ENCODE assay signal across 9 cellular contexts in genomic region chr16:81403601-81404391, GRCh38. TPM values are rescaled to one million over a fixed set of nuclear protein-coding genes. Genes with fewer than 3 reads are reported as not detected.
DNase-seq lines count a peak whose midpoint lies in the region; FAIRE-seq and TF ChIP-seq lines count a peak whose summit lies in the region.
"Had no signal": no experiment of that assay in that cellular context is flagged by ENCODE, and none has a peak within 500 bp of the region (broad histone marks: within the 10 kb centered on the region; RNA-seq: fewer than 3 reads in every experiment).

No MANE protein-coding gene starts in this region.

- no peaks in the 10 kb centered on the region for H3K27me3 Mint-ChIP-seq in osteocyte (ENCODE audit: unreplicated experiment)

- H3K4me1 ChIP-seq in GM23248 (ENCODE audit: insufficient read depth) = 0 out of 2 replicates have a peak, but pooled peaks cover 9% of the 10 kb centered on the region
- peaks cover 6% of the 10 kb centered on the region for H3K4me1 ChIP-seq in testis

- no peak overlapping the region for H3K27ac Mint-ChIP-seq in osteocyte (ENCODE audit: unreplicated experiment)

- H4K20me1 ChIP-seq in GM23248 (ENCODE audit: insufficient read depth) = no peaks in the 10 kb centered on the region

- no peak for TF ChIP-seq POLR2A in testis (IDR thresholded peaks at IDR 0.05)

- H3K4me2 ChIP-seq in GM23248 (ENCODE audit: unreplicated experiment) = peak overlapping the region; percentile 69

- in situ Hi-C loops in GM23248 (cut with MboI) = loop anchor here (10.0 kb wide), 1 partner anchor 321 kb away; no protein-coding TSS in a partner anchor

- intact Hi-C loops in testis (cut with DNase I; ENCODE audit: low total_unique reads) = loop anchor here (10.0 kb wide), 2 partner anchors 211 to 291 kb away; no protein-coding TSS in a partner anchor

- no peak overlapping the region for H2AFZ ChIP-seq in GM23248

- FAIRE-seq in D721Med (lab: Jason Lieb, UNC) = no peak
- FAIRE-seq: endometrium had no signal

- no peaks in the 10 kb centered on the region for H3K9me3 Mint-ChIP-seq in osteocyte (ENCODE audit: unreplicated experiment)

- no peaks in the 10 kb centered on the region for H3K79me2 ChIP-seq in GM23248 (ENCODE audit: insufficient read depth)

- H3K36me3 Mint-ChIP-seq in osteocyte (ENCODE audit: unreplicated experiment) = no peaks in the 10 kb centered on the region

- no peaks in the 10 kb centered on the region for H3K27me3 ChIP-seq in GM23248 (replicated peaks; ENCODE audit: insufficient read depth)
- H3K27me3 ChIP-seq in testis = no peaks in the 10 kb centered on the region

- 26 to 30% methylated on average over 35 to 37 of the region's 37 CpGs for WGBS in GM23248 (ENCODE audit: low coverage in 1 of 2, low lambda C conversion rate in 2 of 2, missing lambda C conversion rate in 2 of 2), 2 experiments
- WGBS in testis, 2 donors = 14 to 17% methylated on average over 26 to 37 of the region's 37 CpGs

- no peak overlapping the region for H3K9ac ChIP-seq in GM23248

- no peak overlapping the region for H3K4me3 Mint-ChIP-seq in osteocyte (ENCODE audit: unreplicated experiment)

- H3K4me3 ChIP-seq in GM23248 (peak overlapping the region; percentile 56; the same call in 1 of the 2 replicates), testis (peak overlapping the region in 1 of 2 donors; percentile 48)

- no peaks in the 10 kb centered on the region for H3K36me3 ChIP-seq in GM23248 (ENCODE audit: low read depth)
- H3K36me3 ChIP-seq in testis (ENCODE audit: low read depth, missing control alignments) = no peaks in the 10 kb centered on the region

- H3K9me2 ChIP-seq in GM23248 (ENCODE audit: insufficient read depth) = no peaks in the 10 kb centered on the region

- peaks cover 16% of the 10 kb centered on the region for H3F3A ChIP-seq in GM23248 (ENCODE audit: insufficient read depth)

- TF ChIP-seq CTCF in D721Med (IDR thresholded peaks at IDR 0.05; ENCODE audit: insufficient read depth, missing control alignments) (peak; percentile 91), osteocyte (IDR thresholded peaks at IDR 0.05) (peak; percentile 99), testis (IDR thresholded peaks at IDR 0.05) (peak; percentile 78 to 96 (median 89))

- peak; percentile 50 for DNase-seq in D721Med (ENCODE audit: insufficient read length, low spot score)
- peak; percentile 85 for DNase-seq in GM23248
- peak; percentile 83 for DNase-seq in M059J (ENCODE audit: low read depth)
- peak; percentile 86 for DNase-seq in SK-N-DZ (ENCODE audit: low spot score)
- peak; percentile 71 to 78 (median 76) for DNase-seq in activated naive CD4-positive, alpha-beta T cell (lab: John Stamatoyannopoulos, UW)
- DNase-seq in glomerular visceral epithelial cell (ENCODE audit: extremely low spot score) = peak; percentile 83
- DNase-seq in osteocyte (ENCODE audit: extremely low spot score, unreplicated experiment) = peak; percentile 93
- peak; percentile 89 for DNase-seq in testis

- H3K4me1 Mint-ChIP-seq in osteocyte (ENCODE audit: unreplicated experiment) = peaks cover 18% of the 10 kb centered on the region

- H3K27ac ChIP-seq in GM23248 = no peak overlapping the region
- no peak overlapping the region for H3K27ac ChIP-seq in testis

- H3K9me3 ChIP-seq in GM23248 (ENCODE audit: low read depth) (no peaks in the 10 kb centered on the region), testis (no peaks in the 10 kb centered on the region)

RNA-seq across cellular contexts. Expression of gene CMIP, which starts 40.8 kb away (rescaled TPM):
- 7.8 and 9.5 TPM in 2 replicates for total RNA-seq in GM23248 (2014; rRNA removed; shearing (Covaris generic))
- 1.3 and 1.5 TPM in 2 replicates for polyA plus RNA-seq in GM23248 (2016; fragmentation: Nextera tagmentation; extraction: Ambion mirVana)
- total RNA-seq in M059J (2014; rRNA removed; shearing (Covaris generic)) = 7.2 and 15.8 TPM in 2 replicates
- 7.1 and 11.8 TPM in 2 replicates for polyA plus RNA-seq in SK-N-DZ (2014; cell fraction: cytosol; rRNA removed)
- 4.8 and 16.4 TPM in 2 replicates for polyA plus RNA-seq in SK-N-DZ (2014; cell fraction: nucleus; rRNA removed)
- total RNA-seq in osteocyte = 29.8 and 38.0 TPM in 2 replicates
- total RNA-seq in testis = 10 to 100 TPM; 42.0 to 72.5 TPM
- 34.9 TPM for polyA plus RNA-seq in testis (ENCODE audit: insufficient read depth, low read depth, low replicate concordance)
